ENCODE assay signal across 1 cellular context in the genomic region with DNA sequence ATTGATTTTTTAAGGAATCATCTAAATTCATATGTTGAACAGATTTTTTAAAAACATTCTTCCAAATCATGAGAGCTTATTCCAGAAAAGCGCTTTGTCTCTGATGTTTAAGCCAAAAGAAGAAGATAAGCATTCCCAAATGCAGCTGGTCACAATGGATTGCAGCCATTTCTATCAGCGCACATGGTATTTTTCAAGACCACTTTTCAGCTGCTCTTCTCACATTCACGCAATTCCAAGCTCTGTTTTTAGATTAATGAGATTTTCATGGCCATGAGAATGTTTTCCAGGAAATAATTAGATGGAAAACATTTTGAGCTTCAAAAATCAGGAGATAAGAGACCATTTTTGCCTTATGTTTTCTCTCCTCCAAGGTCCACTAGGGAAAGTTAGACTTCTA.
TF ChIP-seq lines count a peak whose summit lies in the region.

No MANE protein-coding gene starts in this region.

TF ChIP-seq in SK-N-SH, 30 proteins besides CTCF, POLR2A, EP300 and RAD21 (continued from another document):
- TF ChIP-seq, protein P1, sequence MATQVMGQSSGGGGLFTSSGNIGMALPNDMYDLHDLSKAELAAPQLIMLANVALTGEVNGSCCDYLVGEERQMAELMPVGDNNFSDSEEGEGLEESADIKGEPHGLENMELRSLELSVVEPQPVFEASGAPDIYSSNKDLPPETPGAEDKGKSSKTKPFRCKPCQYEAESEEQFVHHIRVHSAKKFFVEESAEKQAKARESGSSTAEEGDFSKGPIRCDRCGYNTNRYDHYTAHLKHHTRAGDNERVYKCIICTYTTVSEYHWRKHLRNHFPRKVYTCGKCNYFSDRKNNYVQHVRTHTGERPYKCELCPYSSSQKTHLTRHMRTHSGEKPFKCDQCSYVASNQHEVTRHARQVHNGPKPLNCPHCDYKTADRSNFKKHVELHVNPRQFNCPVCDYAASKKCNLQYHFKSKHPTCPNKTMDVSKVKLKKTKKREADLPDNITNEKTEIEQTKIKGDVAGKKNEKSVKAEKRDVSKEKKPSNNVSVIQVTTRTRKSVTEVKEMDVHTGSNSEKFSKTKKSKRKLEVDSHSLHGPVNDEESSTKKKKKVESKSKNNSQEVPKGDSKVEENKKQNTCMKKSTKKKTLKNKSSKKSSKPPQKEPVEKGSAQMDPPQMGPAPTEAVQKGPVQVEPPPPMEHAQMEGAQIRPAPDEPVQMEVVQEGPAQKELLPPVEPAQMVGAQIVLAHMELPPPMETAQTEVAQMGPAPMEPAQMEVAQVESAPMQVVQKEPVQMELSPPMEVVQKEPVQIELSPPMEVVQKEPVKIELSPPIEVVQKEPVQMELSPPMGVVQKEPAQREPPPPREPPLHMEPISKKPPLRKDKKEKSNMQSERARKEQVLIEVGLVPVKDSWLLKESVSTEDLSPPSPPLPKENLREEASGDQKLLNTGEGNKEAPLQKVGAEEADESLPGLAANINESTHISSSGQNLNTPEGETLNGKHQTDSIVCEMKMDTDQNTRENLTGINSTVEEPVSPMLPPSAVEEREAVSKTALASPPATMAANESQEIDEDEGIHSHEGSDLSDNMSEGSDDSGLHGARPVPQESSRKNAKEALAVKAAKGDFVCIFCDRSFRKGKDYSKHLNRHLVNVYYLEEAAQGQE (IDR thresholded peaks at IDR 0.05; ENCODE audit: low read depth, low read length): no peak
- TF ChIP-seq GATA2 (CRISPR knock-in tag; IDR thresholded peaks at IDR 0.05): peak; percentile 30; the same call in 1 of the 2 replicates
- no peak for TF ChIP-seq FOXJ3 (CRISPR knock-in tag; IDR thresholded peaks at IDR 0.05)
- TF ChIP-seq TAF1 (IDR thresholded peaks at IDR 0.05; ENCODE audit: borderline replicate concordance, low read depth, low read length): no peak
- peak; percentile 86 for TF ChIP-seq RCOR1 (IDR thresholded peaks at IDR 0.05; ENCODE audit: low read length)
- TF ChIP-seq MEF2A (IDR thresholded peaks at IDR 0.05; ENCODE audit: borderline replicate concordance, low read depth): no peak
- TF ChIP-seq NRF1 (IDR thresholded peaks at IDR 0.05; ENCODE audit: low read depth, low read length): no peak
- TF ChIP-seq CHD2 (IDR thresholded peaks at IDR 0.05; ENCODE audit: low read length, partially characterized antibody): peak; percentile 59
- TF ChIP-seq NFIC (IDR thresholded peaks at IDR 0.05; ENCODE audit: borderline replicate concordance): no peak
- no peak for TF ChIP-seq MAX (IDR thresholded peaks at IDR 0.05; ENCODE audit: low read depth)
- TF ChIP-seq RFX5 (IDR thresholded peaks at IDR 0.05; ENCODE audit: low read length): no peak
- TF ChIP-seq, protein P2, sequence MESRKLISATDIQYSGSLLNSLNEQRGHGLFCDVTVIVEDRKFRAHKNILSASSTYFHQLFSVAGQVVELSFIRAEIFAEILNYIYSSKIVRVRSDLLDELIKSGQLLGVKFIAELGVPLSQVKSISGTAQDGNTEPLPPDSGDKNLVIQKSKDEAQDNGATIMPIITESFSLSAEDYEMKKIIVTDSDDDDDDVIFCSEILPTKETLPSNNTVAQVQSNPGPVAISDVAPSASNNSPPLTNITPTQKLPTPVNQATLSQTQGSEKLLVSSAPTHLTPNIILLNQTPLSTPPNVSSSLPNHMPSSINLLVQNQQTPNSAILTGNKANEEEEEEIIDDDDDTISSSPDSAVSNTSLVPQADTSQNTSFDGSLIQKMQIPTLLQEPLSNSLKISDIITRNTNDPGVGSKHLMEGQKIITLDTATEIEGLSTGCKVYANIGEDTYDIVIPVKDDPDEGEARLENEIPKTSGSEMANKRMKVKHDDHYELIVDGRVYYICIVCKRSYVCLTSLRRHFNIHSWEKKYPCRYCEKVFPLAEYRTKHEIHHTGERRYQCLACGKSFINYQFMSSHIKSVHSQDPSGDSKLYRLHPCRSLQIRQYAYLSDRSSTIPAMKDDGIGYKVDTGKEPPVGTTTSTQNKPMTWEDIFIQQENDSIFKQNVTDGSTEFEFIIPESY (IDR thresholded peaks at IDR 0.05; ENCODE audit: borderline replicate concordance, low read depth): no peak
